Comparison of ENCODE assay signal across 8 cellular contexts in the genomic region with DNA sequence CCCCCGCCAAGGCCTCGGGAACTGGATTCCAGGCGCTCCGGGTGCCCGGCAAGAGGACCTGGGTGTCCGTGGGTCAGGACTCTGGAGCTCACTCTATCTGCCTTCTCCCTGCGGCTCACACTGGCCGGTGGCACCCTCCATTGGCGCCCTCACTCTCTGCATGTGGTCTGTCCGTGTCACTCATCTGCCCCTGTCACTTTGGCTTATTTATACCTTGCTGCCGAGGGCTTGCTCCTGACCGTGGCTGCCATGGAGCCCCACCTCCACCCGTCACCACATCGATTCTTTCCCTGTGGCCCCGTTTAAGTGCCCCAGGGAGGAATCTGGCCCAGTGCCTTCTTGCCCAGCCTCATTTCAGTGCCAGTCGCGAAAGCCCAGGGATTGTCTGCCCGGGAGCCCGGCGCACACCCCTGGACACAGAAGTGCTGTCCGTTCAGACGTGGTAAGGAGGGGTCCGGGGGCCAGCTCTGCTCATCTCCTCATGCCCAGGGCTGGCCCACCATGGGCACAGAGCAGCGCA.
DNase-seq lines count a peak whose midpoint lies in the region; ATAC-seq and TF ChIP-seq lines count a peak whose summit lies in the region.
"Not testable (repeated sequence)": the region's sequence is repeated elsewhere in the genome, so short reads cannot be mapped to it uniquely, and the experiment has no call there.

No MANE protein-coding gene starts in this region.

- not testable (repeated sequence) for H3K36me3 ChIP-seq in HEK293 (ENCODE audit: control insufficient read depth in 2 of 2, insufficient read depth in 1 of 2, low read length in 2 of 2); left ventricle myocardium inferior; mesenchymal stem cell (ENCODE audit: control insufficient read depth in 1 of 2, insufficient read depth in 2 of 2, low read depth in 1 of 2, low read length in 2 of 2); trophoblast cell (ENCODE audit: control insufficient read depth in 1 of 2, insufficient read depth in 2 of 2, low read length in 2 of 2); gastrocnemius medialis; vagina

- not testable (repeated sequence) for H3K27ac ChIP-seq in HEK293 (ENCODE audit: extremely low read depth, low read depth, low read length); mesenchymal stem cell (ENCODE audit: low read length, poor library complexity, severe bottlenecking); trophoblast cell (ENCODE audit: low read depth, low read length)
- H3K27ac ChIP-seq in left ventricle myocardium inferior (replicated peaks) (peak overlapping the region; percentile 90), gastrocnemius medialis (peak overlapping the region; percentile 50 to 68 (median 62)), vagina (peak overlapping the region; percentile 83)

- in situ Hi-C loops in gastrocnemius medialis (cut with MboI; ENCODE audit: low sequenced_read_pairs in 4 of 4) = not testable (repeated sequence)

- POLR2A ChIA-PET in HEK293 (lab: Yijun Ruan, JAX) = not testable (repeated sequence)

- peak overlapping the region in 1 of 2 experiments; percentile 23 for H3K18ac ChIP-seq in mesenchymal stem cell (ENCODE audit: low read depth in 1 of 2, low read length in 2 of 2)
- not testable (repeated sequence) for H3K18ac ChIP-seq in trophoblast cell (ENCODE audit: low read length)

- H4K8ac ChIP-seq in mesenchymal stem cell (ENCODE audit: low read length); trophoblast cell (ENCODE audit: low read depth, low read length): not testable (repeated sequence)

- H3K4me1 ChIP-seq in HEK293 (ENCODE audit: control insufficient read depth, insufficient read depth, low read length) = not testable (repeated sequence)
- H3K4me1 ChIP-seq in left ventricle myocardium inferior = peaks cover 70% of the 10 kb centered on the region
- peaks cover 37% of the 10 kb centered on the region for H3K4me1 ChIP-seq in mesenchymal stem cell (ENCODE audit: control insufficient read depth, insufficient read depth, low read depth, low read length)
- peaks cover 18 to 35% of the 10 kb centered on the region in 2 experiments for H3K4me1 ChIP-seq in trophoblast cell (ENCODE audit: control insufficient read depth in 1 of 2, insufficient read depth in 2 of 2, low read length in 2 of 2)
- peaks cover 22 to 26% of the 10 kb centered on the region in 2 donors for H3K4me1 ChIP-seq in gastrocnemius medialis
- peaks cover 33% of the 10 kb centered on the region for H3K4me1 ChIP-seq in vagina

- H3K27me3 ChIP-seq in left ventricle myocardium inferior (ENCODE audit: low read depth); mesenchymal stem cell (ENCODE audit: control insufficient read depth in 1 of 2, insufficient read depth in 1 of 2, low read length in 2 of 2); trophoblast cell (ENCODE audit: insufficient read depth, low read length); gastrocnemius medialis; vagina: not testable (repeated sequence)

- H4K12ac ChIP-seq in trophoblast cell (ENCODE audit: low read depth, low read length) = not testable (repeated sequence)

- peak overlapping the region; percentile 52 for H2BK15ac ChIP-seq in mesenchymal stem cell (ENCODE audit: low read depth, poor library complexity, severe bottlenecking)

- not testable (repeated sequence) for H3K4ac ChIP-seq in mesenchymal stem cell (ENCODE audit: low read depth in 1 of 2, low read length in 2 of 2); trophoblast cell (ENCODE audit: low read depth, low read length)

- DNase-seq in Right ventricle myocardium inferior (ENCODE audit: missing footprints); mesenchymal stem cell; trophoblast cell; vagina (ENCODE audit: extremely low spot score in 2 of 2): not testable (repeated sequence)
- DNase-seq in left ventricle myocardium inferior (peak; percentile 69), left lobe of liver (ENCODE audit: low spot score) (peak; percentile 70), gastrocnemius medialis (peak; percentile 67 to 83)

- not testable (repeated sequence) for TF ChIP-seq POLR2A in gastrocnemius medialis (IDR thresholded peaks at IDR 0.05); vagina (IDR thresholded peaks at IDR 0.05)

- H4K91ac ChIP-seq in mesenchymal stem cell (ENCODE audit: low read length) = not testable (repeated sequence)
- peak overlapping the region; percentile 43 for H4K91ac ChIP-seq in trophoblast cell (ENCODE audit: low read depth, low read length)

- H3K4me3 ChIP-seq in HEK293 (ENCODE audit: low read depth, low read length); mesenchymal stem cell (ENCODE audit: insufficient read depth in 1 of 2, low read depth in 1 of 2, low read length in 2 of 2); trophoblast cell (ENCODE audit: low read depth, low read length); vagina: not testable (repeated sequence)
- H3K4me3 ChIP-seq in left ventricle myocardium inferior (peak overlapping the region; percentile 63), gastrocnemius medialis (peak overlapping the region; percentile 25 to 39 (median 36))

- ATAC-seq in Right ventricle myocardium inferior (peak; percentile 58), left lobe of liver (peak; percentile 55), gastrocnemius medialis (peak; percentile 61 to 66)

- intact Hi-C loops in Right ventricle myocardium inferior (cut with DNase I); left ventricle myocardium inferior (cut with micrococcal nuclease); vagina (cut with DNase I): not testable (repeated sequence)
- intact Hi-C loops in gastrocnemius medialis (cut with DNase I; ENCODE audit: low total_unique reads) = loop anchor here (5.0 kb wide), 1 partner anchor 66 kb away; no protein-coding TSS in a partner anchor

- not testable (repeated sequence) for H3K9me3 ChIP-seq in HEK293 (ENCODE audit: control insufficient read depth, insufficient read depth, low read depth, low read length); left ventricle myocardium inferior (replicated peaks); mesenchymal stem cell (ENCODE audit: control insufficient read depth, low read length); trophoblast cell (ENCODE audit: insufficient read depth, low read depth, low read length); gastrocnemius medialis; vagina

- peak overlapping the region; percentile 73 for H2AK5ac ChIP-seq in mesenchymal stem cell (ENCODE audit: low read length, severe bottlenecking)
- not testable (repeated sequence) for H2AK5ac ChIP-seq in trophoblast cell (ENCODE audit: low read length)

- WGBS in mesenchymal stem cell = 93% methylated on average over 22 of the region's 24 CpGs
- no CpG with 5 or more reads among the region's 24 CpGs for WGBS in trophoblast cell (ENCODE audit: extremely low coverage, insufficient coverage, insufficient read length)

- H2BK12ac ChIP-seq in mesenchymal stem cell (ENCODE audit: low read length in 2 of 2) = peak overlapping the region in 1 of 2 experiments; percentile 84
- H2BK12ac ChIP-seq in trophoblast cell (ENCODE audit: low read length) = not testable (repeated sequence)

- not testable (repeated sequence) for H3K23ac ChIP-seq in mesenchymal stem cell (ENCODE audit: low read length in 2 of 2); trophoblast cell (ENCODE audit: low read length)

- peak overlapping the region; percentile 19 for H2BK5ac ChIP-seq in mesenchymal stem cell (ENCODE audit: low read depth, low read length, poor library complexity, severe bottlenecking)
- not testable (repeated sequence) for H2BK5ac ChIP-seq in trophoblast cell (ENCODE audit: low read depth, low read length, poor library complexity)

- not testable (repeated sequence) for TF ChIP-seq CTCF in HEK293 (tag by site-specific recombination; IDR thresholded peaks at IDR 0.05); gastrocnemius medialis (IDR thresholded peaks at IDR 0.05 in 4 of 5, conservative IDR thresholded peaks at IDR 0.05 in 1 of 5); vagina (IDR thresholded peaks at IDR 0.05)
- TF ChIP-seq CTCF in left ventricle myocardium inferior (IDR thresholded peaks at IDR 0.05; ENCODE audit: borderline replicate concordance) = peak; percentile 10

- not testable (repeated sequence) for H3K79me2 ChIP-seq in trophoblast cell (ENCODE audit: control insufficient read depth, insufficient read depth, low read length, poor library complexity)

- not testable (repeated sequence) for H2AFZ ChIP-seq in mesenchymal stem cell (ENCODE audit: low read depth, low read length); trophoblast cell (ENCODE audit: insufficient read depth, low read length, poor library complexity)

- peak overlapping the region in 1 of 2 experiments; percentile 91 for H3K14ac ChIP-seq in mesenchymal stem cell (ENCODE audit: low read length in 2 of 2)
- not testable (repeated sequence) for H3K14ac ChIP-seq in trophoblast cell (ENCODE audit: low read length)

- not testable (repeated sequence) for H2BK120ac ChIP-seq in mesenchymal stem cell (ENCODE audit: low read depth, low read length); trophoblast cell (ENCODE audit: insufficient read depth, low read length, poor library complexity)

- CTCF ChIA-PET in HEK293 (lab: Yijun Ruan, JAX) = not testable (repeated sequence)

- not testable (repeated sequence) for H3K9ac ChIP-seq in mesenchymal stem cell (ENCODE audit: low read length); trophoblast cell (ENCODE audit: low read length)

- H3K4me2 ChIP-seq in mesenchymal stem cell (ENCODE audit: low read length, poor library complexity, severe bottlenecking); trophoblast cell (ENCODE audit: low read length): not testable (repeated sequence)

- not testable (repeated sequence) for H3K79me1 ChIP-seq in mesenchymal stem cell (replicated peaks; ENCODE audit: low read length, poor library complexity, severe bottlenecking)
- peaks cover 19% of the 10 kb centered on the region for H3K79me1 ChIP-seq in trophoblast cell (ENCODE audit: low read length)

TF ChIP-seq in HEK293, 187 proteins besides CTCF, POLR2A, EP300 and RAD21:
- TF ChIP-seq ZNF10 (tag by site-specific recombination; IDR thresholded peaks at IDR 0.05) = peak; percentile 42; the same call in 1 of the 2 replicates
